In genomic region chr5:73565166-73565968, GRCh38 we compare ENCODE assay signal across 1 cellular context.
TF ChIP-seq lines count a peak whose summit lies in the region.

TSS of gene ANKRA2 (minus strand) at chr5:73565639. CDS start at chr5:73562881, 2,758 bp downstream.
TSS of gene UTP15 (plus strand) at chr5:73565743. CDS start at chr5:73567345, 1,602 bp downstream.

TF ChIP-seq in K562, 482 proteins besides CTCF, POLR2A, EP300 and RAD21 (continued from another document and continues in another):
- TF ChIP-seq KDM4B (IDR thresholded peaks at IDR 0.05; ENCODE audit: borderline replicate concordance in 2 of 2, low read depth in 1 of 2): no peak
- no peak for TF ChIP-seq TAF1 (IDR thresholded peaks at IDR 0.05; ENCODE audit: control insufficient read depth, extremely low read depth, insufficient read depth, low read length, severe bottlenecking)
- peak; percentile 90 for TF ChIP-seq RBBP5 (IDR thresholded peaks at IDR 0.05; ENCODE audit: borderline replicate concordance, insufficient read depth, low read length, poor library complexity, severe bottlenecking)
- TF ChIP-seq ARID2 (IDR thresholded peaks at IDR 0.05): no peak
- TF ChIP-seq ZNF165 (CRISPR knock-in tag; IDR thresholded peaks at IDR 0.05; ENCODE audit: borderline replicate concordance): no peak
- TF ChIP-seq ZBTB43 (CRISPR knock-in tag; IDR thresholded peaks at IDR 0.05): no peak
- TF ChIP-seq CEBPG (CRISPR knock-in tag; IDR thresholded peaks at IDR 0.05): no peak; the same call in 1 of the 2 replicates
- TF ChIP-seq CEBPG (tag; conservative IDR thresholded peaks at IDR 0.05 in 1 of 2, IDR thresholded peaks at IDR 0.05 in 1 of 2): no peak
- no peak for TF ChIP-seq SMAD2 (IDR thresholded peaks at IDR 0.05; ENCODE audit: low read depth, low read length)
- no peak for TF ChIP-seq ZNF184 (CRISPR knock-in tag; IDR thresholded peaks at IDR 0.05)
- TF ChIP-seq RCOR1 (IDR thresholded peaks at IDR 0.05; ENCODE audit: borderline replicate concordance in 1 of 2, low read depth in 2 of 2, low read length in 2 of 2): no peak
- TF ChIP-seq STAT5A (IDR thresholded peaks at IDR 0.05; ENCODE audit: borderline replicate concordance, low read length): no peak
- peak; percentile 84 for TF ChIP-seq POLR2G (IDR thresholded peaks at IDR 0.05; ENCODE audit: low read depth, low read length)
- TF ChIP-seq U2AF2 (optimal IDR thresholded peaks at IDR 0.05; ENCODE audit: low read depth, low read length): no peak
- peak; percentile 90 for TF ChIP-seq GMEB1 (CRISPR knock-in tag; IDR thresholded peaks at IDR 0.05)
- no peak for TF ChIP-seq FOXA3 (CRISPR knock-in tag; conservative IDR thresholded peaks at IDR 0.05 in 1 of 2, IDR thresholded peaks at IDR 0.05 in 1 of 2)
- no peak for TF ChIP-seq PKNOX1 (IDR thresholded peaks at IDR 0.05)
- no peak for TF ChIP-seq IFI16 (CRISPR knock-in tag; IDR thresholded peaks at IDR 0.05)
- TF ChIP-seq TBL1XR1 (IDR thresholded peaks at IDR 0.05; ENCODE audit: low read length in 2 of 2): peak in 1 of 2 experiments; percentile 84; a peak in 2 of 4 replicates
- TF ChIP-seq ARID4B (CRISPR knock-in tag; IDR thresholded peaks at IDR 0.05): peak; percentile 60
- TF ChIP-seq KLF16 (IDR thresholded peaks at IDR 0.05): no peak
- TF ChIP-seq SMARCC2 (IDR thresholded peaks at IDR 0.05; ENCODE audit: low read depth): no peak; the same call in 1 of the 2 replicates
- no peak for TF ChIP-seq TFE3 (CRISPR knock-in tag; IDR thresholded peaks at IDR 0.05)
- TF ChIP-seq ELK3 (CRISPR knock-in tag; IDR thresholded peaks at IDR 0.05): no peak
- TF ChIP-seq SIN3A (IDR thresholded peaks at IDR 0.05; ENCODE audit: borderline replicate concordance in 2 of 2, control insufficient read depth in 1 of 2, low read depth in 2 of 2, low read length in 2 of 2): peak; percentile 94 to 98
- no peak for TF ChIP-seq ELF1 (tag; IDR thresholded peaks at IDR 0.05)
- TF ChIP-seq NFIC (IDR thresholded peaks at IDR 0.05): no peak
- no peak for TF ChIP-seq NFE2L1 (tag; IDR thresholded peaks at IDR 0.05; ENCODE audit: borderline replicate concordance, low read depth)
- TF ChIP-seq RBM34 (IDR thresholded peaks at IDR 0.05; ENCODE audit: borderline replicate concordance, insufficient read depth, low read length): no peak
- TF ChIP-seq HMG20B (CRISPR knock-in tag; IDR thresholded peaks at IDR 0.05): no peak
- TF ChIP-seq FOXM1 (IDR thresholded peaks at IDR 0.05; ENCODE audit: low read depth): no peak
- no peak for TF ChIP-seq FOXM1 (CRISPR knock-in tag; IDR thresholded peaks at IDR 0.05; ENCODE audit: low read depth)
- no peak; the same call in 1 of the 2 replicates for TF ChIP-seq HMBOX1 (IDR thresholded peaks at IDR 0.05)
- TF ChIP-seq ETS2 (tag; IDR thresholded peaks at IDR 0.05; ENCODE audit: borderline replicate concordance, poor library complexity, severe bottlenecking): no peak
- no peak for TF ChIP-seq NR4A1 (CRISPR knock-in tag; IDR thresholded peaks at IDR 0.05)
- no peak for TF ChIP-seq NR4A1 (tag; IDR thresholded peaks at IDR 0.05)
- TF ChIP-seq ZKSCAN3 (CRISPR knock-in tag; IDR thresholded peaks at IDR 0.05): no peak
- no peak for TF ChIP-seq CEBPB (tag; IDR thresholded peaks at IDR 0.05)
- TF ChIP-seq ZFP1 (CRISPR knock-in tag; IDR thresholded peaks at IDR 0.05): no peak
- TF ChIP-seq YBX1 (IDR thresholded peaks at IDR 0.05): no peak
- TF ChIP-seq XRCC4 (IDR thresholded peaks at IDR 0.05; ENCODE audit: extremely low read depth, insufficient read depth, insufficient read length): no peak
- peak; percentile 74; the same call in 1 of the 2 replicates for TF ChIP-seq NR2C1 (IDR thresholded peaks at IDR 0.05)
- peak; percentile 54; the same call in 1 of the 2 replicates for TF ChIP-seq NR2C1 (tag; IDR thresholded peaks at IDR 0.05)
- peak; percentile 62 for TF ChIP-seq POLR2B (IDR thresholded peaks at IDR 0.05; ENCODE audit: low read depth, partially characterized antibody)
- TF ChIP-seq JUNB (CRISPR knock-in tag; conservative IDR thresholded peaks at IDR 0.05): no peak
- no peak for TF ChIP-seq RNF219 (CRISPR knock-in tag; IDR thresholded peaks at IDR 0.05)
- TF ChIP-seq CGGBP1 (CRISPR knock-in tag; IDR thresholded peaks at IDR 0.05): no peak
- no peak for TF ChIP-seq TCF15 (CRISPR knock-in tag; IDR thresholded peaks at IDR 0.05)
- no peak for TF ChIP-seq ZBTB5 (IDR thresholded peaks at IDR 0.05)
